In the genomic region with DNA sequence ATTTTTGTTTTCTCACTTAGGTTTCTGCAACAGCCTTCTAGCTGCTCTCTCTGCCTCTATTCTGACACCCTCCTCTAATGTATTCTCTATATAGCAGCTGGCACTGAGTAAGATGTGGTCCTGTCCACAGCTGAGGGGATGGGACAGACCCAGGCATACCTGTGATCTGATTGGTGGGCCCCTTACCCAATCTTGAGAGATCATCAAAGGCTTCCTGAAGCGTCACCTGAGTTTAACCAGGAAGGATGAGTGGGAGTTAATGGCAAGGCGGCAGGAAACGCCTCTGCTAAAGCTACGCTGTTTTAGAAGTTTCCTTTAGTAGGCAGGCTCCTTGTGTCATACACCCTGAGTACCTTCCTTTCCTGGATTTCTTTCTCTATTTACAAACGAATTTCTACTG, we compare ENCODE assay signal across 9 cellular contexts. TPM values are rescaled to one million over a fixed set of nuclear protein-coding genes. Genes with fewer than 3 reads are reported as not detected.
DNase-seq lines count a peak whose midpoint lies in the region; ATAC-seq and TF ChIP-seq lines count a peak whose summit lies in the region.
"Had no signal": no experiment of that assay in that cellular context is flagged by ENCODE, and none has a peak within 500 bp of the region (broad histone marks: within the 10 kb centered on the region; RNA-seq: fewer than 3 reads in every experiment).

No MANE protein-coding gene starts in this region.

- no peak overlapping the region for H3K9ac ChIP-seq in mammary epithelial cell (ENCODE audit: insufficient read depth, low read length)

- intact Hi-C loops in activated CD4-positive, alpha-beta T cell treated with anti-CD3 and anti-CD28 coated beads for 36 hours (cut with DNase I, micrococcal nuclease): loop anchor here (1.0 to 2.0 kb wide), 5 partner anchors 8 to 46 kb away; no protein-coding TSS in a partner anchor
- intact Hi-C loops in mammary epithelial cell (cut with micrococcal nuclease): no loop called here
- intact Hi-C loops in sigmoid colon (cut with DNase I): no loop called here

- no peak for TF ChIP-seq POLR2A in sigmoid colon (IDR thresholded peaks at IDR 0.05)

- DNase-seq in activated CD4-positive, alpha-beta T cell treated with anti-CD3 and anti-CD28 coated beads for 36 hours: peak; percentile 84
- DNase-seq in mammary epithelial cell: no peak
- DNase-seq in C1 segment of cervical spinal cord (lab: John Stamatoyannopoulos, UW): no peak
- DNase-seq in sigmoid colon: no peak
- no peak for DNase-seq in amniotic stem cell (lab: John Stamatoyannopoulos, UW)
- DNase-seq in NCI-H524 treated with DMSO at 0.1 percent for 48 hours (lab: John Stamatoyannopoulos, UW): no peak
- DNase-seq: NCI-H774 had no signal

- peaks cover 28% of the 10 kb centered on the region for H3K79me2 ChIP-seq in mammary epithelial cell (ENCODE audit: insufficient read depth, low read length)

- TF ChIP-seq CTCF in mammary epithelial cell (conservative IDR thresholded peaks at IDR 0.05 in 1 of 2, IDR thresholded peaks at IDR 0.05 in 1 of 2; ENCODE audit: extremely low read depth in 1 of 2, insufficient read depth in 1 of 2, low read depth in 1 of 2, low read length in 2 of 2) (no peak), sigmoid colon (IDR thresholded peaks at IDR 0.05) (no peak)

- H3K4me1 ChIP-seq in mammary epithelial cell (ENCODE audit: insufficient read depth, low read length): peaks cover 51% of the 10 kb centered on the region
- H3K4me1 ChIP-seq in sigmoid colon: peaks cover 0 to 26% (median 17%) of the 10 kb centered on the region in 4 donors

- no peaks in the 10 kb centered on the region for H3K9me3 Mint-ChIP-seq in activated CD4-positive, alpha-beta T cell treated with anti-CD3 and anti-CD28 coated beads for 36 hours (ENCODE audit: low read depth)
- H3K9me3 Mint-ChIP-seq in stimulated activated memory B cell treated with anti-CD40 and anti-IgM and Interleukin-4, amounts not matched to agents 10 μg/mL and 1 μg/mL and 100 μg/mL, for 72 hours: no peaks in the 10 kb centered on the region

- H3K36me3 ChIP-seq in mammary epithelial cell (ENCODE audit: insufficient read depth, low read length): no peaks in the 10 kb centered on the region
- H3K36me3 ChIP-seq in sigmoid colon: no peaks in the 10 kb centered on the region

- H3K4me1 Mint-ChIP-seq in activated CD4-positive, alpha-beta T cell treated with anti-CD3 and anti-CD28 coated beads for 36 hours: peaks cover 80% of the 10 kb centered on the region
- H3K4me1 Mint-ChIP-seq in stimulated activated memory B cell treated with anti-CD40 and anti-IgM and Interleukin-4, amounts not matched to agents 10 μg/mL and 1 μg/mL and 100 μg/mL, for 72 hours: peaks cover 53% of the 10 kb centered on the region

- CTCF ChIA-PET in activated CD4-positive, alpha-beta T cell treated with anti-CD3 and anti-CD28 coated beads for 36 hours (lab: Charles Lee): interaction anchor here (0.8 to 1.8 kb wide), 7 partner anchors 8 to 155 kb away, joined by 3 to 8 read pairs (median 4); a partner anchor contains a TSS
- CTCF ChIA-PET in mammary epithelial cell (lab: Charles Lee; ENCODE audit: low non-redundant PET): interaction anchor here (0.5 kb wide), 1 partner anchor 35 kb away, joined by 5 read pairs; no protein-coding TSS in a partner anchor

- H3K4me3 ChIP-seq in mammary epithelial cell (replicated peaks in 1 of 3; ENCODE audit: insufficient read depth in 1 of 3, low read depth in 2 of 3, low read length in 3 of 3): no peak overlapping the region
- H3K4me3 ChIP-seq in sigmoid colon: no peak overlapping the region

- dilution Hi-C loops in mammary epithelial cell (cut with HindIII; ENCODE audit: low sequenced_read_pairs): loop anchor here (5.0 kb wide), 1 partner anchor 47 kb away; no protein-coding TSS in a partner anchor

- in situ Hi-C loops in mammary epithelial cell (cut with MboI; ENCODE audit: low sequenced_read_pairs in 2 of 2): no loop called here

- no peaks in the 10 kb centered on the region for H3K27me3 Mint-ChIP-seq in activated CD4-positive, alpha-beta T cell treated with anti-CD3 and anti-CD28 coated beads for 36 hours
- no peaks in the 10 kb centered on the region for H3K27me3 Mint-ChIP-seq in stimulated activated memory B cell treated with anti-CD40 and anti-IgM and Interleukin-4, amounts not matched to agents 10 μg/mL and 1 μg/mL and 100 μg/mL, for 72 hours

- H3K27me3 ChIP-seq in mammary epithelial cell (ENCODE audit: insufficient read depth, low read length) (no peaks in the 10 kb centered on the region), sigmoid colon (peaks cover 2 to 13% (median 9%) of the 10 kb centered on the region in 3 donors)

- H3K36me3 Mint-ChIP-seq in activated CD4-positive, alpha-beta T cell treated with anti-CD3 and anti-CD28 coated beads for 36 hours (ENCODE audit: low read depth): peaks cover 4% of the 10 kb centered on the region
- no peaks in the 10 kb centered on the region for H3K36me3 Mint-ChIP-seq in stimulated activated memory B cell treated with anti-CD40 and anti-IgM and Interleukin-4, amounts not matched to agents 10 μg/mL and 1 μg/mL and 100 μg/mL, for 72 hours

- peak; percentile 39 for ATAC-seq in GM21737 (IDR thresholded peaks at IDR 0.05; ENCODE audit: unreplicated experiment)
- peak; percentile 92 for ATAC-seq in activated CD4-positive, alpha-beta T cell treated with anti-CD3 and anti-CD28 coated beads for 36 hours
- ATAC-seq in stimulated activated memory B cell treated with anti-CD40 and anti-IgM and Interleukin-4, amounts not matched to agents 10 μg/mL and 1 μg/mL and 100 μg/mL, for 72 hours: peak; percentile 21

- WGBS in mammary epithelial cell (ENCODE audit: low coverage, missing lambda C conversion rate): 17% methylated on average over 5 of the region's 5 CpGs
- 38 to 40% methylated on average over 5 of the region's 5 CpGs for WGBS in sigmoid colon, 2 donors

- peak overlapping the region; percentile 57 for H3K4me2 ChIP-seq in mammary epithelial cell (ENCODE audit: insufficient read depth, low read depth, low read length)

- POLR2A ChIA-PET in activated CD4-positive, alpha-beta T cell treated with anti-CD3 and anti-CD28 coated beads for 36 hours (lab: Charles Lee): interaction anchor here (0.7 to 1.2 kb wide), 2 partner anchors 9 to 15 kb away, joined by 4 to 5 read pairs; no protein-coding TSS in a partner anchor

- no peak for TF ChIP-seq EP300 in sigmoid colon (IDR thresholded peaks at IDR 0.05)

- BruUV-seq in mammary epithelial cell (replicated peaks; lab: Mats Ljungman, UMichigan): no TSS peak

- H2AFZ ChIP-seq in mammary epithelial cell (ENCODE audit: low read depth, low read length): no peak overlapping the region

- H4K20me1 ChIP-seq in mammary epithelial cell (ENCODE audit: insufficient read depth, low read length): no peaks in the 10 kb centered on the region

- peak overlapping the region; percentile 29 for H3K27ac ChIP-seq in mammary epithelial cell (ENCODE audit: insufficient read depth, low read depth, low read length)
- H3K27ac ChIP-seq in sigmoid colon: no peak overlapping the region

- no peaks in the 10 kb centered on the region for H3K9me3 ChIP-seq in mammary epithelial cell (replicated peaks; ENCODE audit: insufficient read depth, low read length)
- H3K9me3 ChIP-seq in sigmoid colon: no peaks in the 10 kb centered on the region

- H3K4me3 Mint-ChIP-seq in activated CD4-positive, alpha-beta T cell treated with anti-CD3 and anti-CD28 coated beads for 36 hours: peak overlapping the region; percentile 68
- peak overlapping the region; percentile 6 for H3K4me3 Mint-ChIP-seq in stimulated activated memory B cell treated with anti-CD40 and anti-IgM and Interleukin-4, amounts not matched to agents 10 μg/mL and 1 μg/mL and 100 μg/mL, for 72 hours

- peak overlapping the region; percentile 91 for H3K27ac Mint-ChIP-seq in activated CD4-positive, alpha-beta T cell treated with anti-CD3 and anti-CD28 coated beads for 36 hours
- no peak overlapping the region for H3K27ac Mint-ChIP-seq in stimulated activated memory B cell treated with anti-CD40 and anti-IgM and Interleukin-4, amounts not matched to agents 10 μg/mL and 1 μg/mL and 100 μg/mL, for 72 hours

RNA-seq across cellular contexts. Expression of a gene that starts 5.7 kb away (rescaled TPM):
- 10 to 100 TPM; 15.0 to 17.3 TPM for total RNA-seq in activated CD4-positive, alpha-beta T cell treated with anti-CD3 and anti-CD28 coated beads for 36 hours
- 10 to 100 TPM in 1 of 2 donors, 1 to 10 TPM in 1; 6.0 to 14.9 TPM for total RNA-seq in mammary epithelial cell
- 3.1 TPM for polyA plus RNA-seq in mammary epithelial cell
- 16.0 TPM for polyA minus RNA-seq in mammary epithelial cell
- total RNA-seq in sigmoid colon: 1 to 10 TPM; 3.1 to 5.8 (median 3.6) TPM
- 1 to 10 TPM; 1.8 to 9.6 (median 2.5) TPM for polyA plus RNA-seq in sigmoid colon

RNA-seq across cellular contexts. Expression of a gene that starts 52.3 kb away (rescaled TPM):
- 100 to 1,000 TPM in 1 of 2 experiments, 10 to 100 TPM in 1; 97.6 to 119 TPM for total RNA-seq in activated CD4-positive, alpha-beta T cell treated with anti-CD3 and anti-CD28 coated beads for 36 hours
- total RNA-seq in mammary epithelial cell: 10 to 100 TPM; 56.3 to 78.2 TPM
- polyA plus RNA-seq in mammary epithelial cell: 96.6 TPM
- polyA minus RNA-seq in mammary epithelial cell: 80.2 TPM
- total RNA-seq in sigmoid colon: 10 to 100 TPM; 31.6 to 48.1 (median 39.3) TPM
- 100 to 1,000 TPM in 1 of 3 donors, 10 to 100 TPM in 2; 89.3 to 132 (median 96.7) TPM for polyA plus RNA-seq in sigmoid colon

Comparison
In these comparisons a context has a peak if more than half of its experiments do, and no peak if none do; other contexts are left out.
1. ATAC-seq: peak in every context shown above with its lines; median percentile 92 in activated CD4-positive, alpha-beta T cell treated with anti-CD3 and anti-CD28 coated beads for 36 hours; 39 in GM21737; 21 in stimulated activated memory B cell treated with anti-CD40 and anti-IgM and Interleukin-4, amounts not matched to agents 10 μg/mL and 1 μg/mL and 100 μg/mL, for 72 hours.
2. intact Hi-C loops: an anchor here in activated CD4-positive, alpha-beta T cell treated with anti-CD3 and anti-CD28 coated beads for 36 hours (1.0 to 2.0 kb wide); none called in mammary epithelial cell and sigmoid colon.